ENCODE assay signal across 10 cellular contexts in the genomic region with DNA sequence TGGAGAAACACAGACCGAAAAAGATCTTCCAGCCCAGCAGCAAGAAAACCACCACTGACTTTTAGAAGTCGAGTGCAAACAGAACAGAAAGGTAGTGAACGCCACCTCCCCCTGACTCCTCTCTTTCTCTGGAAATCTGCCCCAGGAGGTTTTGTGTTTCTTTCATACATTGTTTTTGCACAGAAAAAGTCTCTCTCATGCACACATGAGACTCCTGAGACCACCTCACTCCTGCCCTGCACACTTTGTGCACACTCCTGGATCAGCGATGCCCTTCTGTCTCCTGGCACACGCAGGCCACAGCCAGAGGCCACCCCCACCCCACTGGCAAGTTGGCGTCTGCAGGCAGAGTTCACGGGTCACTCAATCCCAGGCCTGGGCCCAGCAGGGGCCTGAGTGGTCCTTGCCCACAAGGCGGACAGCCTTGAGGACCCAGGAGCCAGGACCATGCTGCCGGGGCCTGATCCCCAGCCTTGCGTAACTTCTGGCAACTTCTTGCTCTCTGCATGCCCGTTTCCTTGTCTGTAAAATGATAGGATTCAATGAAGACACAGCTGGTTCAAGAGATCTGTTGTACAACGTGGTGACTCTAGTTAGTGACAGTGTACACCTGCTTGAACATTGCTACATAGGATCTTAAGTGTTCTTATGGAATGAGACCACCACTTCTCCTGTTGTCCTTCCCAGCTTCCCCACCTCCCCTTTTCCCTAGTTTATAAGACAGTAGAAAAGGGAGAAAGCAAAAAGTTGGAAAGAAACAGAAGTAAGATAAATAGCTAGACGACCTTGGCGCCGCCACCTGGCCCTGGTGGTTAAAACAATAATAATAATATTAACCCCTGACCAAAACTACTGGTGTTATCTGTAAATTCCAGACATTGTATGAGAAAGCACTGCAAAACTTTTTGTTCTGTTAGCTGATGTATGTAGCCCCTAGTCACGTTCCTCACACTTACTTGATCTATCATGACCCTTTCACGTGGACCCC. TPM values are rescaled to one million over a fixed set of nuclear protein-coding genes. Genes with fewer than 3 reads are reported as not detected.
A peak's percentile ranks its signal among the peaks of the same experiment; 100 is the strongest.
DNase-seq lines count a peak whose midpoint lies in the region; ATAC-seq and TF ChIP-seq lines count a peak whose summit lies in the region.
"Had no signal": no experiment of that assay in that cellular context is flagged by ENCODE, and none has a peak within 500 bp of the region (broad histone marks: within the 10 kb centered on the region; RNA-seq: fewer than 3 reads in every experiment).

No MANE protein-coding gene starts in this region.

- peaks cover 15% of the 10 kb centered on the region for H3K4me1 Mint-ChIP-seq in activated T-cell treated with anti-CD3 and anti-CD28 coated beads, Interleukin-2, amount 50 U/mL, for 72 hours (ENCODE audit: low read depth)
- H3K4me1 Mint-ChIP-seq in type B pancreatic cell (ENCODE audit: unreplicated experiment) = peaks cover 10% of the 10 kb centered on the region

- H3K36me3 Mint-ChIP-seq in activated T-cell treated with anti-CD3 and anti-CD28 coated beads, Interleukin-2, amount 50 U/mL, for 72 hours (ENCODE audit: insufficient read depth in 2 of 2) = peaks cover 3% of the 10 kb centered on the region in 2 donors
- no peaks in the 10 kb centered on the region for H3K36me3 Mint-ChIP-seq in type B pancreatic cell

- H3K27me3 Mint-ChIP-seq in activated T-cell treated with anti-CD3 and anti-CD28 coated beads, Interleukin-2, amount 50 U/mL, for 72 hours (ENCODE audit: low read depth) = peaks cover 5% of the 10 kb centered on the region
- H3K27me3 Mint-ChIP-seq in type B pancreatic cell = peaks cover 9% of the 10 kb centered on the region

- DNase-seq in activated T-cell treated with anti-CD3 and anti-CD28 coated beads, Interleukin-2, amount 50 U/mL, for 72 hours = no peak
- DNase-seq in activated T-cell treated with anti-CD3 and anti-CD28 coated beads, Interleukin-2, amount 50 U/mL, for 48 hours = no peak
- DNase-seq in medulla oblongata (ENCODE audit: extremely low spot score) = peak; percentile 21
- peak; percentile 63 for DNase-seq in type B pancreatic cell (ENCODE audit: extremely low spot score, unreplicated experiment)
- DNase-seq in activated CD4-positive, CD25-positive, alpha-beta regulatory T cell treated with anti-CD3 and anti-CD28 coated beads, Interleukin-2, amount 50 U/mL, for 72 hours = no peak
- DNase-seq in NCI-H2081 treated with DMSO at 0.1 percent for 48 hours (lab: John Stamatoyannopoulos, UW) = no peak

- TF ChIP-seq CTCF in VCaP (conservative IDR thresholded peaks at IDR 0.05) (peak; percentile 62), type B pancreatic cell (conservative IDR thresholded peaks at IDR 0.05) (no peak)

- no peaks in the 10 kb centered on the region for H3K9me3 Mint-ChIP-seq in activated T-cell treated with anti-CD3 and anti-CD28 coated beads, Interleukin-2, amount 50 U/mL, for 72 hours
- peaks cover 5% of the 10 kb centered on the region for H3K9me3 Mint-ChIP-seq in type B pancreatic cell

- H3K27ac Mint-ChIP-seq in activated T-cell treated with anti-CD3 and anti-CD28 coated beads, Interleukin-2, amount 50 U/mL, for 72 hours = no peak overlapping the region
- H3K27ac Mint-ChIP-seq in type B pancreatic cell = peak overlapping the region; percentile 36

- no peak overlapping the region; the same call in 1 of the 2 replicates for H3K27ac ChIP-seq in VCaP
- H3K27ac ChIP-seq: heart left ventricle had no signal

- peak overlapping the region; percentile 28 to 49 for H3K4me3 Mint-ChIP-seq in activated T-cell treated with anti-CD3 and anti-CD28 coated beads, Interleukin-2, amount 50 U/mL, for 72 hours
- H3K4me3 Mint-ChIP-seq in type B pancreatic cell = peak overlapping the region; percentile 4

- ATAC-seq in activated T-cell treated with anti-CD3 and anti-CD28 coated beads, Interleukin-2, amount 50 U/mL, for 72 hours (replicated peaks in 1 of 2) = no peak
- ATAC-seq in HG03432 (IDR thresholded peaks at IDR 0.05; ENCODE audit: unreplicated experiment) = no peak

RNA-seq across cellular contexts. Expression of a gene that starts 30.2 kb away (rescaled TPM):
- 100 to 1,000 TPM; 136 to 174 TPM for total RNA-seq in activated T-cell treated with anti-CD3 and anti-CD28 coated beads, Interleukin-2, amount 50 U/mL, for 72 hours
- not detected in 2 replicates for total RNA-seq in type B pancreatic cell (ENCODE audit: low replicate concordance)
- total RNA-seq: bronchial epithelial cell had no signal

Comparison
In these comparisons a context has a peak if more than half of its experiments do, and no peak if none do; other contexts are left out.
1. DNase-seq: peak in medulla oblongata (single experiment) and type B pancreatic cell (single experiment); none in activated T-cell treated with anti-CD3 and anti-CD28 coated beads, Interleukin-2, amount 50 U/mL, for 72 hours (0 of 2), activated T-cell treated with anti-CD3 and anti-CD28 coated beads, Interleukin-2, amount 50 U/mL, for 48 hours (0 of 2), activated CD4-positive, CD25-positive, alpha-beta regulatory T cell treated with anti-CD3 and anti-CD28 coated beads, Interleukin-2, amount 50 U/mL, for 72 hours (single experiment) and NCI-H2081 treated with DMSO at 0.1 percent for 48 hours (single experiment).
2. RNA of a gene that starts 30.2 kb away (total RNA-seq): 136 to 174 TPM in activated T-cell treated with anti-CD3 and anti-CD28 coated beads, Interleukin-2, amount 50 U/mL, for 72 hours; not detected in type B pancreatic cell; every median in the first group is over 100 times any median in the second.